ENCODE assay signal across 1 cellular context in genomic region chr5:134345476-134345875, GRCh38. TPM values are rescaled to one million over a fixed set of nuclear protein-coding genes. Genes with fewer than 3 reads are reported as not detected.
"Had no signal": no experiment of that assay in that cellular context is flagged by ENCODE, and none has a peak within 500 bp of the region (broad histone marks: within the 10 kb centered on the region; RNA-seq: fewer than 3 reads in every experiment).

No MANE protein-coding gene starts in this region.

RNA-seq across cellular contexts. Expression of gene CDKL3, which starts 21.5 kb away (rescaled TPM):
- total RNA-seq: Peyer's patch had no signal
